5 cellular contexts compared by ENCODE assay signal in the genomic region with DNA sequence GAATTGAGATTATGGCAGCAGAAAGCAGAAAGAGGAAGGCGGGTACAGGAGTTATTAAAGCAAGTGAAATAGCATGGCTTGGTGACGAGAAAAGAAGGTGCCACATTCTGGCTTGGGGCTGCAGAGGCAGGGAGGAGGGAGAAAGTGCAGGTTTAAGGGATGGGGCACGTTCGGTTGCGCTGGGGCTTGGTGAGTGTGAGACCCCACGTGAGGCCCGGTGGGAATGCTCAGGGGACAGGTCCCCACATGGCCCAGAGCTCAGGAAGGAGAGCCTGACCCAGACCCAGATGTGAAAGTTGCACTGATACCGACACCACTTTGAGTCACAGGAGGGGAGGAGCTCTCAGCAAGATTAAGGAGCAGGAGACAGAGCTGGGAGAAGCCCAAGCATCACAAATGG.
"Had no signal": no experiment of that assay in that cellular context is flagged by ENCODE, and none has a peak within 500 bp of the region (broad histone marks: within the 10 kb centered on the region; RNA-seq: fewer than 3 reads in every experiment).

No MANE protein-coding gene starts in this region.

- H3K27ac ChIP-seq: HL-60 had no signal

- H3K4me3 Mint-ChIP-seq: IgD-negative memory B cell had no signal

- H3K4me1 Mint-ChIP-seq: IgD-negative memory B cell had no signal

- DNase-seq: IMR-90, KBM-7 had no signal

- H3K27ac Mint-ChIP-seq: IgD-negative memory B cell had no signal

- H3K36me3 Mint-ChIP-seq: IgD-negative memory B cell had no signal

- H3K4me3 ChIP-seq: K562 had no signal
